In the genomic region with DNA sequence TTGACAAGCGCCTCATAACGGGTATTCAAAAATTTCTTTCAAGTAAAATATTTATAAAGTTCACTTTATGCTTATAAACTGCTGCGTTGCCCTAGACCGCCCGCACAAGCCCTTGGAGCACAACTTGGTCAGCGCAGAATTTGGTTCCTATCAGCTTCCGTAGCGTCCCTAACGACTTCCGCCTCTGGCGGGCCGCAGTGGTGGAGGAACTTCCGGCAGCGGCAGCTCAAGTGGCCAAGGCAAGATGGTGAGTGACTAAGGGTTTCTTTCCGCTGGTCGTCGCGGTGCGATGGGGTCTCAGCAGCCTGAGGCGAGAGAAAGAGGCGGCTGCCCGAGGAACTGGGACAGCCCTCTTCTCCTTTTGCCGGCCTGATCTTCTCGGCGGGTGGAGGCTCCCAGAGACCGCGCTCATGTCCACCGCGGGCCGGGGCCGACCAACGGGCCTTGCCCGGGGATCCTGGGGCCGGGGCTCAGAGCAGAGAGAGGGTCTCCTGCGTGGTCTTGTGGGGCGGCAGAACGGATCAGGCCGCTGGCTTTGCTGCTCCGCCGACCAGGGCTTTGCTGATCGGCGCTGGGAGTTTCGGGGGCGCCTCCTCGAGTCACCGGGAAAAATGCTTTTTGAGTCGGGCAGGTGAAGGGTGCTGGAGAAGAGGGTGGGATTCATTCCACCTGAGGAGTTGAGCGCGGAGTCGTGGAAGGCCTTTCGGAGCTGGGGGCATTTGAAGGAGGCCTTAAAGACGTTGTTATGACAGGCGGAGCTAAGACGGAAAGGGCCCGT, we compare ENCODE assay signal across 8 cellular contexts. TPM values are rescaled to one million over a fixed set of nuclear protein-coding genes. Genes with fewer than 3 reads are reported as not detected.
A peak's percentile ranks its signal among the peaks of the same experiment; 100 is the strongest.
DNase-seq lines count a peak whose midpoint lies in the region; ATAC-seq, FAIRE-seq and TF ChIP-seq lines count a peak whose summit lies in the region.

A gene (plus strand): TSS at position 200 of the 778 bp plus-strand sequence. CDS start 45 bp downstream, at position 245.

- H3K9ac ChIP-seq in H1 (replicated peaks in 1 of 4; ENCODE audit: extremely low read depth in 1 of 4, low read depth in 3 of 4, low read length in 3 of 4) = peak within 1 kb of the TSS; percentile 67 to 89 (median 85)

- peak; percentile 69 for FAIRE-seq in H1 (lab: Jason Lieb, UNC)

- peak within 1 kb of the TSS; percentile 91 to 100 (median 98) for H3K4me3 Mint-ChIP-seq in CD8-positive, alpha-beta memory T cell
- H3K4me3 Mint-ChIP-seq in memory B cell = peak within 1 kb of the TSS; percentile 94

- no peak within 1 kb of the TSS for H2BK120ac ChIP-seq in H1 (replicated peaks; ENCODE audit: low read depth, low read length)

- H3K4ac ChIP-seq in H1 (replicated peaks; ENCODE audit: insufficient read length, low read depth, low read length) = no peak within 1 kb of the TSS

- no peaks in the 10 kb centered on the region for H3K9me3 Mint-ChIP-seq in CD8-positive, alpha-beta memory T cell
- H3K9me3 Mint-ChIP-seq in memory B cell = peaks cover 8% of the 10 kb centered on the region

- TF ChIP-seq RAD21 in H1 (IDR thresholded peaks at IDR 0.05 in 1 of 2, conservative IDR thresholded peaks at IDR 0.05 in 1 of 2; ENCODE audit: low read depth in 2 of 2, low read length in 2 of 2) = no peak; a peak in 1 of 4 replicates

- H3K18ac ChIP-seq in H1 (ENCODE audit: extremely low read depth, low read length) = peak within 1 kb of the TSS; percentile 89; the same call in 1 of the 2 replicates

- H3K36me3 Mint-ChIP-seq in CD8-positive, alpha-beta memory T cell = peaks cover 11 to 35% (median 13%) of the 10 kb centered on the region in 3 donors
- H3K36me3 Mint-ChIP-seq in memory B cell = peaks cover 14% of the 10 kb centered on the region

- peak within 1 kb of the TSS; percentile 66; the same call in 1 of the 2 replicates for H2BK5ac ChIP-seq in H1 (ENCODE audit: low read depth, low read length)

- peak; percentile 82 to 91 for TF ChIP-seq POLR2A in H1 (IDR thresholded peaks at IDR 0.05; ENCODE audit: control extremely low read depth in 1 of 2, low read depth in 2 of 2, low read length in 2 of 2)

- H3K27ac ChIP-seq in CD8-positive, alpha-beta memory T cell (ENCODE audit: low read depth, low read length) = peak within 1 kb of the TSS; percentile 87
- H3K27ac ChIP-seq in H1 (ENCODE audit: low read depth, low read length) = peak within 1 kb of the TSS; percentile 75; the same call in 1 of the 2 replicates

- POLR2A ChIA-PET in CD8-positive, alpha-beta memory T cell (lab: Charles Lee) = interaction anchor here (0.5 to 1.9 kb wide), 6 partner anchors 141 to 1465 kb away, joined by 3 to 6 read pairs (median 4); a partner anchor contains a TSS
- POLR2A ChIA-PET in H1 (lab: Charles Lee; ENCODE audit: partially characterized antibody) = interaction anchor here (0.7 to 2.8 kb wide), 9 partner anchors 10 to 302 kb away, joined by 3 to 22 read pairs (median 3); a partner anchor contains a TSS

- DNase-seq in CD8-positive, alpha-beta memory T cell = peak; percentile 73 to 90 (median 80)
- DNase-seq in HS-5 (ENCODE audit: low read depth) = peak; percentile 73
- peak; percentile 81 for DNase-seq in NK-92 treated with Interleukin-12 subunit alpha and Interleukin-12 subunit beta, amount 100 ng/mL, for 24 hours (lab: John Stamatoyannopoulos, UW)
- peak; percentile 92 for DNase-seq in activated CD8-positive, alpha-beta memory T cell treated with anti-CD3 and anti-CD28 coated beads for 24 hours
- DNase-seq in H1 (ENCODE audit: low read depth in 1 of 2, low spot score in 2 of 2) = peak; percentile 71 to 78
- peak; percentile 70 to 71 for DNase-seq in memory B cell (ENCODE audit: low spot score in 2 of 2)
- DNase-seq in stimulated activated CD8-positive, alpha-beta memory T cell treated with anti-CD3 and anti-CD28 coated beads, Interleukin-12 subunit alpha, Interleukin-12 subunit beta, amount 100 ng/mL, for 24 hours (ENCODE audit: extremely low read depth) = peak; percentile 66

- H3K27me3 ChIP-seq in CD8-positive, alpha-beta memory T cell (ENCODE audit: insufficient read depth, low read length, poor library complexity, severe bottlenecking) = peaks cover 5% of the 10 kb centered on the region
- peaks cover 0 to 6% (median 3%) of the 10 kb centered on the region in 4 experiments; a peak in 4 of 7 replicates for H3K27me3 ChIP-seq in H1 (replicated peaks in 1 of 4; ENCODE audit: control insufficient read depth in 3 of 4, extremely low read depth in 1 of 4, insufficient read depth in 3 of 4, low read length in 3 of 4)

- TF ChIP-seq CTCF in H1 (IDR thresholded peaks at IDR 0.05; ENCODE audit: control extremely low read depth in 1 of 3, insufficient read depth in 1 of 3, low read depth in 1 of 3, low read length in 3 of 3) = no peak

- peak within 1 kb of the TSS; percentile 49 for H3K56ac ChIP-seq in H1 (replicated peaks; ENCODE audit: insufficient read length, low read depth, low read length)

- peaks cover 30 to 40% (median 39%) of the 10 kb centered on the region in 3 donors for H3K4me1 Mint-ChIP-seq in CD8-positive, alpha-beta memory T cell
- peaks cover 34% of the 10 kb centered on the region for H3K4me1 Mint-ChIP-seq in memory B cell

- H3K4me3 ChIP-seq in CD8-positive, alpha-beta memory T cell (ENCODE audit: low read length) = peak within 1 kb of the TSS; percentile 95
- H3K4me3 ChIP-seq in H1 (ENCODE audit: extremely low read depth in 1 of 4, insufficient read depth in 2 of 4, low read depth in 3 of 4, low read length in 4 of 4) = peak within 1 kb of the TSS; percentile 62 to 94 (median 78)

- no peak within 1 kb of the TSS for H3K14ac ChIP-seq in H1 (ENCODE audit: insufficient read length)

- H3K23me2 ChIP-seq in H1 (ENCODE audit: low read depth, low read length) = peaks cover 3% of the 10 kb centered on the region; the same call in 1 of the 2 replicates

- H3K23ac ChIP-seq in H1 (ENCODE audit: insufficient read length) = peak within 1 kb of the TSS; percentile 52

- CTCF ChIA-PET in CD8-positive, alpha-beta memory T cell (lab: Charles Lee) = interaction anchor here (0.9 to 2.6 kb wide), 4 partner anchors 8 to 441 kb away, joined by 3 to 9 read pairs (median 4); no protein-coding TSS in a partner anchor
- CTCF ChIA-PET in H1 (lab: Charles Lee; ENCODE audit: partially characterized antibody) = interaction anchor here (1.1 to 1.7 kb wide), 4 partner anchors 10 to 197 kb away, joined by 3 to 4 read pairs (median 3); no protein-coding TSS in a partner anchor

- H3K79me1 ChIP-seq in H1 (ENCODE audit: low read depth, low read length) = peaks cover 3% of the 10 kb centered on the region; the same call in 1 of the 2 replicates

- H2AK5ac ChIP-seq in H1 (ENCODE audit: low read depth, low read length) = no peak within 1 kb of the TSS

- no peak within 1 kb of the TSS for H2BK12ac ChIP-seq in H1 (ENCODE audit: low read depth, low read length)

- ATAC-seq in GM19468 (IDR thresholded peaks at IDR 0.05; ENCODE audit: extremely low read depth, unreplicated experiment) (peak; percentile 96), memory B cell (ENCODE audit: low read depth) (peak; percentile 96)

- peak in 1 of 2 experiments; percentile 24; a peak in 1 of 3 replicates for TF ChIP-seq EP300 in H1 (IDR thresholded peaks at IDR 0.05; ENCODE audit: borderline replicate concordance in 1 of 2, low read depth in 2 of 2, low read length in 2 of 2)

- no peak within 1 kb of the TSS for H2BK15ac ChIP-seq in H1 (ENCODE audit: low read length)

- H4K5ac ChIP-seq in H1 (ENCODE audit: insufficient read length, low read depth, low read length) = no peak within 1 kb of the TSS

- WGBS in H1 (ENCODE audit: extremely low coverage in 1 of 2, insufficient coverage in 1 of 2, insufficient read length in 1 of 2, insufficient replicate concordance in 2 of 2, low coverage in 1 of 2, low lambda C conversion rate in 2 of 2, missing lambda C conversion rate in 1 of 2), 2 experiments = 2% methylated on average over 52 of the region's 55 CpGs; no CpG with 5 or more reads in 1 of the 2 experiments

- peaks cover 6 to 37% of the 10 kb centered on the region in 2 experiments for H3K79me2 ChIP-seq in H1 (ENCODE audit: control insufficient read depth in 1 of 2, insufficient read depth in 2 of 2, low read length in 2 of 2)

- H3K9me3 ChIP-seq in CD8-positive, alpha-beta memory T cell (ENCODE audit: low read length) = no peaks in the 10 kb centered on the region
- H3K9me3 ChIP-seq in H1 (ENCODE audit: insufficient read depth in 2 of 2, low read depth in 1 of 2, low read length in 1 of 2) = no peaks in the 10 kb centered on the region

- H4K8ac ChIP-seq in H1 (ENCODE audit: extremely low read depth, insufficient read depth, low read length) = peak within 1 kb of the TSS; percentile 90

- peak within 1 kb of the TSS; percentile 85 to 98 (median 96) for H3K27ac Mint-ChIP-seq in CD8-positive, alpha-beta memory T cell
- H3K27ac Mint-ChIP-seq in memory B cell = peak within 1 kb of the TSS; percentile 96

- H4K20me1 ChIP-seq in H1 (replicated peaks in 1 of 2; ENCODE audit: control insufficient read depth in 1 of 2, insufficient read depth in 2 of 2, low read length in 2 of 2) = peaks cover 4 to 6% of the 10 kb centered on the region in 2 experiments

- H3K4me2 ChIP-seq in H1 (ENCODE audit: insufficient read depth in 1 of 2, low read depth in 2 of 2, low read length in 2 of 2) = peak within 1 kb of the TSS; percentile 69 to 87

- H2BK20ac ChIP-seq in H1 (ENCODE audit: low read length) = no peak within 1 kb of the TSS

- peaks cover 30% of the 10 kb centered on the region for H3K4me1 ChIP-seq in CD8-positive, alpha-beta memory T cell (ENCODE audit: insufficient read depth, low read length)
- peaks cover 0 to 3% (median 0%) of the 10 kb centered on the region in 4 experiments; a peak in 1 of 7 replicates for H3K4me1 ChIP-seq in H1 (replicated peaks in 1 of 4; ENCODE audit: control insufficient read depth in 3 of 4, insufficient read depth in 4 of 4, low read length in 3 of 4)

- peak within 1 kb of the TSS; percentile 99 for H2AFZ ChIP-seq in H1 (ENCODE audit: low read length)

- H3K36me3 ChIP-seq in CD8-positive, alpha-beta memory T cell (ENCODE audit: insufficient read depth, low read length) = peaks cover 17% of the 10 kb centered on the region
- H3K36me3 ChIP-seq in H1 (ENCODE audit: control insufficient read depth in 2 of 4, insufficient read depth in 4 of 4, low read length in 3 of 4) = peaks cover 11 to 19% (median 16%) of the 10 kb centered on the region in 4 experiments

- no peak within 1 kb of the TSS for H4K91ac ChIP-seq in H1 (replicated peaks; ENCODE audit: insufficient read length, low read length)

- H3K27me3 Mint-ChIP-seq in CD8-positive, alpha-beta memory T cell = peaks cover 1 to 21% of the 10 kb centered on the region in 2 donors
- peaks cover 2% of the 10 kb centered on the region for H3K27me3 Mint-ChIP-seq in memory B cell

RNA-seq across cellular contexts. Expression of the gene that starts here (rescaled TPM):
- 100 to 1,000 TPM; 133 to 140 TPM for total RNA-seq in CD8-positive, alpha-beta memory T cell
- polyA plus RNA-seq in CD8-positive, alpha-beta memory T cell = 111 TPM
- total RNA-seq in H1 (2021; fragmentation: NEBNext Ultra II Directional; extraction: Animal tissue kit (Norgen Biotek cat#: 25700)) = 99.6 and 104 TPM in 2 replicates
- polyA plus RNA-seq in H1 (2011; rRNA removed) = 24.6 and 46.2 TPM in 2 replicates
- 92.2 TPM for polyA plus RNA-seq in H1 (2011; cell fraction: cytosol; rRNA removed)
- 16.8 TPM for polyA plus RNA-seq in H1 (2011; cell fraction: nucleus; rRNA removed)
- polyA plus RNA-seq in H1 (2012, experiment 1 of 2) = 106 to 119 TPM (median 114 TPM) in 4 replicates
- 20.9 TPM for polyA plus RNA-seq in H1 (2012, experiment 2 of 2)
- polyA plus RNA-seq in H1 (2013, experiment 1 of 2) = 64.7 TPM
- 62.6 TPM for polyA plus RNA-seq in H1 (2013, experiment 2 of 2)
- polyA minus RNA-seq in H1 (2011; rRNA and poly(A)+ RNA removed) = 37.4 and 45.0 TPM in 2 replicates
- 34.6 TPM for polyA minus RNA-seq in H1 (2011; cell fraction: cytosol; rRNA and poly(A)+ RNA removed)
- 25.7 TPM for polyA minus RNA-seq in H1 (2011; cell fraction: nucleus; rRNA and poly(A)+ RNA removed)

Comparison
In these comparisons a context has a peak if more than half of its experiments do, and no peak if none do; other contexts are left out.
1. Peak in every context shown above with its lines: DNase-seq, ATAC-seq, H3K4me3 ChIP-seq and H3K27ac ChIP-seq.